Comparison of ENCODE assay signal across 12 cellular contexts in genomic region chr15:94400521-94401290, GRCh38.
"Had no signal": no experiment of that assay in that cellular context is flagged by ENCODE, and none has a peak within 500 bp of the region (broad histone marks: within the 10 kb centered on the region; RNA-seq: fewer than 3 reads in every experiment).

No MANE protein-coding gene starts in this region.

- H3K27ac Mint-ChIP-seq: activated T-helper 17 cell treated with anti-CD3 and anti-CD28 coated beads, Interleukin-2, amount 50 U/mL, for 72 hours; T-cell had no signal

- H3K27me3 Mint-ChIP-seq: activated T-helper 17 cell treated with anti-CD3 and anti-CD28 coated beads, Interleukin-2, amount 50 U/mL, for 72 hours; stimulated activated naive B cell treated with anti-CD40 and anti-IgM and Interleukin-4, amounts not matched to agents 10 μg/mL and 1 μg/mL and 100 μg/mL, for 72 hours; T-cell had no signal

- H3K9me3 Mint-ChIP-seq: activated T-helper 17 cell treated with anti-CD3 and anti-CD28 coated beads, Interleukin-2, amount 50 U/mL, for 72 hours; stimulated activated naive B cell treated with anti-CD40 and anti-IgM and Interleukin-4, amounts not matched to agents 10 μg/mL and 1 μg/mL and 100 μg/mL, for 72 hours; T-cell had no signal

- ATAC-seq: activated T-helper 17 cell treated with anti-CD3 and anti-CD28 coated beads, Interleukin-2, amount 50 U/mL, for 72 hours; esophagus mucosa; T-cell had no signal

- DNase-seq: activated CD4-positive, alpha-beta T cell treated with anti-CD3 and anti-CD28 coated beads, Interleukin-2, amount 50 U/mL, for 48 hours; activated naive CD4-positive, alpha-beta T cell treated with Interleukin-2 at 50 U/mL for 16 hours; aorta; hippocampal formation; kidney; midbrain; stimulated activated CD4-positive, alpha-beta T cell treated with anti-CD3 and anti-CD28 coated beads, Interleukin-2, amount 100 ng/mL, for 48 hours; stimulated activated naive B cell treated with anti-CD40 and anti-IgM and Interleukin-4, amounts not matched to agents 10 μg/mL and 1 μg/mL and 100 μg/mL, for 72 hours; T-cell; tibial artery had no signal

- H3K4me3 Mint-ChIP-seq: activated T-helper 17 cell treated with anti-CD3 and anti-CD28 coated beads, Interleukin-2, amount 50 U/mL, for 72 hours; stimulated activated naive B cell treated with anti-CD40 and anti-IgM and Interleukin-4, amounts not matched to agents 10 μg/mL and 1 μg/mL and 100 μg/mL, for 72 hours; T-cell had no signal

- H3K4me1 Mint-ChIP-seq: activated T-helper 17 cell treated with anti-CD3 and anti-CD28 coated beads, Interleukin-2, amount 50 U/mL, for 72 hours had no signal
